In genomic region chr2:25453199-25453903, GRCh38 we compare ENCODE assay signal across 10 cellular contexts.
DNase-seq lines count a peak whose midpoint lies in the region; ATAC-seq, FAIRE-seq and TF ChIP-seq lines count a peak whose summit lies in the region.
"Had no signal": no experiment of that assay in that cellular context is flagged by ENCODE, and none has a peak within 500 bp of the region (broad histone marks: within the 10 kb centered on the region; RNA-seq: fewer than 3 reads in every experiment).

No MANE protein-coding gene starts in this region.

- peak overlapping the region; percentile 94 for H3K27ac Mint-ChIP-seq in activated CD4-positive, alpha-beta T cell treated with anti-CD3 and anti-CD28 coated beads, Interleukin-2, amount 10 ng/mL, durations not matched to agents 7 days and 5 days

- no peak for TF ChIP-seq POLR2A in ovary (IDR thresholded peaks at IDR 0.05)

- H3K36me3 ChIP-seq in ovary = no peaks in the 10 kb centered on the region
- H3K36me3 ChIP-seq: SJSA1 had no signal

- H3K4me1 ChIP-seq in ovary (ENCODE audit: insufficient read depth) = no peaks in the 10 kb centered on the region
- H3K4me1 ChIP-seq: SJSA1 had no signal

- no peak overlapping the region for H3K27ac ChIP-seq in ovary
- H3K27ac ChIP-seq: SJSA1 had no signal

- no peak overlapping the region for H3K4me3 Mint-ChIP-seq in activated CD4-positive, alpha-beta T cell treated with anti-CD3 and anti-CD28 coated beads, Interleukin-2, amount 10 ng/mL, durations not matched to agents 7 days and 5 days

- TF ChIP-seq EP300 in ovary (IDR thresholded peaks at IDR 0.05) = no peak

- H3K4me1 Mint-ChIP-seq in activated CD4-positive, alpha-beta T cell treated with anti-CD3 and anti-CD28 coated beads, Interleukin-2, amount 10 ng/mL, durations not matched to agents 7 days and 5 days = peaks cover 30% of the 10 kb centered on the region

- peak; percentile 66 for ATAC-seq in GM18873 (IDR thresholded peaks at IDR 0.05; ENCODE audit: low FRiP score, unreplicated experiment)
- peak; percentile 65 for ATAC-seq in HG02642 (IDR thresholded peaks at IDR 0.05; ENCODE audit: poor library complexity, unreplicated experiment)

- no peaks in the 10 kb centered on the region for H3K27me3 Mint-ChIP-seq in activated CD4-positive, alpha-beta T cell treated with anti-CD3 and anti-CD28 coated beads, Interleukin-2, amount 10 ng/mL, durations not matched to agents 7 days and 5 days
- H3K27me3 Mint-ChIP-seq: naive B cell had no signal

- H3K9me3 ChIP-seq in ovary = no peaks in the 10 kb centered on the region
- H3K9me3 ChIP-seq: SJSA1 had no signal

- CTCF ChIA-PET in activated CD4-positive, alpha-beta T cell treated with anti-CD3 and anti-CD28 coated beads, Interleukin-2, amount 10 ng/mL, durations not matched to agents 7 days and 5 days (lab: Charles Lee) = interaction anchor here (0.6 to 2.0 kb wide), 8 partner anchors 10 to 1111 kb away, joined by 3 to 8 read pairs (median 4); no protein-coding TSS in a partner anchor

- H3K27me3 ChIP-seq in ovary = no peaks in the 10 kb centered on the region
- H3K27me3 ChIP-seq: SJSA1 had no signal

- no peak for TF ChIP-seq CTCF in ovary (IDR thresholded peaks at IDR 0.05)

- POLR2A ChIA-PET in activated CD4-positive, alpha-beta T cell treated with anti-CD3 and anti-CD28 coated beads, Interleukin-2, amount 10 ng/mL, durations not matched to agents 7 days and 5 days (lab: Charles Lee) = interaction anchor here (1.0 kb wide), 1 partner anchor 35 kb away, joined by 4 read pairs; no protein-coding TSS in a partner anchor

- intact Hi-C loops in ovary (cut with DNase I) = no loop called here

- H3K4me3 ChIP-seq in ovary = no peak overlapping the region
- H3K4me3 ChIP-seq: SJSA1 had no signal

- FAIRE-seq in RCC 7860 (lab: Jason Lieb, UNC) = no peak

- WGBS in ovary, 3 donors = 94 to 96% (median 94%) methylated on average over 3 of the region's 3 CpGs

- peaks cover 37% of the 10 kb centered on the region for H3K36me3 Mint-ChIP-seq in activated CD4-positive, alpha-beta T cell treated with anti-CD3 and anti-CD28 coated beads, Interleukin-2, amount 10 ng/mL, durations not matched to agents 7 days and 5 days (ENCODE audit: low read depth)

- H3K9me3 Mint-ChIP-seq in activated CD4-positive, alpha-beta T cell treated with anti-CD3 and anti-CD28 coated beads, Interleukin-2, amount 10 ng/mL, durations not matched to agents 7 days and 5 days = peaks cover 5% of the 10 kb centered on the region
- H3K9me3 Mint-ChIP-seq: naive B cell had no signal

- DNase-seq in activated CD4-positive, alpha-beta T cell treated with anti-CD3 and anti-CD28 coated beads, Interleukin-2, amount 10 ng/mL, durations not matched to agents 7 days and 5 days = peak; percentile 18
- peak in 3 of 4 experiments; percentile 1 to 15 (median 10) for DNase-seq in stimulated activated CD4-positive, alpha-beta T cell treated with anti-CD3 and anti-CD28 coated beads, Interleukin-1b, Interleukin-23, amount 100 ng/mL, for 24 hours (ENCODE audit: low read depth in 4 of 4, low spot score in 1 of 4)
- no peak for DNase-seq in NCI-H1048 (lab: John Stamatoyannopoulos, UW)
- no peak for DNase-seq in activated CD8-positive, alpha-beta memory T cell treated with anti-CD3 and anti-CD28 coated beads, Interleukin-2, amount 50 U/mL, for 48 hours
- no peak for DNase-seq in ovary
- DNase-seq in RCC 7860 (ENCODE audit: low spot score) = no peak
- DNase-seq: naive B cell had no signal

Comparison
In these comparisons a context has a peak if more than half of its experiments do, and no peak if none do; other contexts are left out.
1. DNase-seq: peak in activated CD4-positive, alpha-beta T cell treated with anti-CD3 and anti-CD28 coated beads, Interleukin-2, amount 10 ng/mL, durations not matched to agents 7 days and 5 days (single experiment) and stimulated activated CD4-positive, alpha-beta T cell treated with anti-CD3 and anti-CD28 coated beads, Interleukin-1b, Interleukin-23, amount 100 ng/mL, for 24 hours (3 of 4); none in NCI-H1048 (single experiment), activated CD8-positive, alpha-beta memory T cell treated with anti-CD3 and anti-CD28 coated beads, Interleukin-2, amount 50 U/mL, for 48 hours (single experiment), ovary (0 of 5) and RCC 7860 (single experiment).